Comparison of ENCODE assay signal across 1 cellular context in genomic region chr19:2900296-2901252, GRCh38.
TF ChIP-seq lines count a peak whose summit lies in the region.

Gene ZNF57, plus strand, starts transcription at chr19:2900928. Its CDS starts 118 bp downstream, at chr19:2901046.

TF ChIP-seq in HepG2, 621 proteins besides CTCF, POLR2A, EP300 and RAD21 (continued from another document and continues in another):
- TF ChIP-seq, protein P1, sequence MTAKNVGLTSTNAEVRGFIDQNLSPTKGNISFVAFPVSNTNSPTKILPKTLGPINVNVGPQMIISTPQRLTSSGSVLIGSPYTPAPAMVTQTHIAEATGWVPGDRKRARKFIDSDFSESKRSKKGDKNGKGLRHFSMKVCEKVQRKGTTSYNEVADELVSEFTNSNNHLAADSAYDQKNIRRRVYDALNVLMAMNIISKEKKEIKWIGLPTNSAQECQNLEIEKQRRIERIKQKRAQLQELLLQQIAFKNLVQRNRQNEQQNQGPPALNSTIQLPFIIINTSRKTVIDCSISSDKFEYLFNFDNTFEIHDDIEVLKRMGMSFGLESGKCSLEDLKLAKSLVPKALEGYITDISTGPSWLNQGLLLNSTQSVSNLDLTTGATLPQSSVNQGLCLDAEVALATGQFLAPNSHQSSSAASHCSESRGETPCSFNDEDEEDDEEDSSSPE (CRISPR knock-in tag; IDR thresholded peaks at IDR 0.05) = peak; percentile 86
- TF ChIP-seq SP5 (CRISPR knock-in tag; IDR thresholded peaks at IDR 0.05; ENCODE audit: borderline replicate concordance, low read depth) (no peak; the same call in 1 of the 2 replicates), ZBTB34 (CRISPR knock-in tag; IDR thresholded peaks at IDR 0.05) (no peak), MXI1 (IDR thresholded peaks at IDR 0.05; ENCODE audit: borderline replicate concordance, low read depth, low read length) (peak; percentile 93; the same call in 2 of the 3 replicates), KDM1A (CRISPR knock-in tag; IDR thresholded peaks at IDR 0.05) (no peak), ZNF7 (CRISPR knock-in tag; IDR thresholded peaks at IDR 0.05) (no peak), MAX (IDR thresholded peaks at IDR 0.05) (peak; percentile 91), SOX5 (CRISPR knock-in tag; IDR thresholded peaks at IDR 0.05; ENCODE audit: borderline replicate concordance) (peak; percentile 44; the same call in 1 of the 2 replicates), ZNF431 (CRISPR knock-in tag; IDR thresholded peaks at IDR 0.05; ENCODE audit: borderline replicate concordance, low read depth) (no peak), RBFOX2 (IDR thresholded peaks at IDR 0.05; ENCODE audit: low read depth, low read length) (peak; percentile 87), ZNF44 (CRISPR knock-in tag; IDR thresholded peaks at IDR 0.05) (no peak; the same call in 1 of the 2 replicates), ZSCAN31 (CRISPR knock-in tag; IDR thresholded peaks at IDR 0.05; ENCODE audit: low read depth) (0 out of 2 replicates have a peak, but pooled peaks have one; percentile 4), PHF21A (CRISPR knock-in tag; IDR thresholded peaks at IDR 0.05) (peak; percentile 47; the same call in 1 of the 2 replicates), ZNF768 (CRISPR knock-in tag; IDR thresholded peaks at IDR 0.05) (peak; percentile 56; the same call in 1 of the 2 replicates), ZNF567 (CRISPR knock-in tag; IDR thresholded peaks at IDR 0.05; ENCODE audit: borderline replicate concordance) (no peak), SP2 (CRISPR knock-in tag; IDR thresholded peaks at IDR 0.05) (peak; percentile 91), RBAK (CRISPR knock-in tag; IDR thresholded peaks at IDR 0.05) (0 out of 2 replicates have a peak, but pooled peaks have one; percentile 21), CREB3 (CRISPR knock-in tag; IDR thresholded peaks at IDR 0.05) (no peak), ZNF207 (IDR thresholded peaks at IDR 0.05; ENCODE audit: borderline replicate concordance) (no peak), FOXM1 (CRISPR knock-in tag; IDR thresholded peaks at IDR 0.05) (no peak), ARHGAP35 (CRISPR knock-in tag; IDR thresholded peaks at IDR 0.05; ENCODE audit: borderline replicate concordance) (no peak; the same call in 1 of the 2 replicates), BCL6 (CRISPR knock-in tag; IDR thresholded peaks at IDR 0.05) (0 out of 2 replicates have a peak, but pooled peaks have one; percentile 19), KDM5B (CRISPR knock-in tag; IDR thresholded peaks at IDR 0.05; ENCODE audit: borderline replicate concordance) (peak; percentile 34; the same call in 1 of the 2 replicates), ATF6 (CRISPR knock-in tag; conservative IDR thresholded peaks at IDR 0.05) (no peak), ZNF333 (CRISPR knock-in tag; IDR thresholded peaks at IDR 0.05; ENCODE audit: borderline replicate concordance) (peak; percentile 90), GRHL1 (CRISPR knock-in tag; conservative IDR thresholded peaks at IDR 0.05) (no peak), ZNF792 (CRISPR knock-in tag; IDR thresholded peaks at IDR 0.05) (no peak), ZMYM2 (CRISPR knock-in tag; IDR thresholded peaks at IDR 0.05) (peak; percentile 86; the same call in 1 of the 2 replicates)
- TF ChIP-seq, protein P2, sequence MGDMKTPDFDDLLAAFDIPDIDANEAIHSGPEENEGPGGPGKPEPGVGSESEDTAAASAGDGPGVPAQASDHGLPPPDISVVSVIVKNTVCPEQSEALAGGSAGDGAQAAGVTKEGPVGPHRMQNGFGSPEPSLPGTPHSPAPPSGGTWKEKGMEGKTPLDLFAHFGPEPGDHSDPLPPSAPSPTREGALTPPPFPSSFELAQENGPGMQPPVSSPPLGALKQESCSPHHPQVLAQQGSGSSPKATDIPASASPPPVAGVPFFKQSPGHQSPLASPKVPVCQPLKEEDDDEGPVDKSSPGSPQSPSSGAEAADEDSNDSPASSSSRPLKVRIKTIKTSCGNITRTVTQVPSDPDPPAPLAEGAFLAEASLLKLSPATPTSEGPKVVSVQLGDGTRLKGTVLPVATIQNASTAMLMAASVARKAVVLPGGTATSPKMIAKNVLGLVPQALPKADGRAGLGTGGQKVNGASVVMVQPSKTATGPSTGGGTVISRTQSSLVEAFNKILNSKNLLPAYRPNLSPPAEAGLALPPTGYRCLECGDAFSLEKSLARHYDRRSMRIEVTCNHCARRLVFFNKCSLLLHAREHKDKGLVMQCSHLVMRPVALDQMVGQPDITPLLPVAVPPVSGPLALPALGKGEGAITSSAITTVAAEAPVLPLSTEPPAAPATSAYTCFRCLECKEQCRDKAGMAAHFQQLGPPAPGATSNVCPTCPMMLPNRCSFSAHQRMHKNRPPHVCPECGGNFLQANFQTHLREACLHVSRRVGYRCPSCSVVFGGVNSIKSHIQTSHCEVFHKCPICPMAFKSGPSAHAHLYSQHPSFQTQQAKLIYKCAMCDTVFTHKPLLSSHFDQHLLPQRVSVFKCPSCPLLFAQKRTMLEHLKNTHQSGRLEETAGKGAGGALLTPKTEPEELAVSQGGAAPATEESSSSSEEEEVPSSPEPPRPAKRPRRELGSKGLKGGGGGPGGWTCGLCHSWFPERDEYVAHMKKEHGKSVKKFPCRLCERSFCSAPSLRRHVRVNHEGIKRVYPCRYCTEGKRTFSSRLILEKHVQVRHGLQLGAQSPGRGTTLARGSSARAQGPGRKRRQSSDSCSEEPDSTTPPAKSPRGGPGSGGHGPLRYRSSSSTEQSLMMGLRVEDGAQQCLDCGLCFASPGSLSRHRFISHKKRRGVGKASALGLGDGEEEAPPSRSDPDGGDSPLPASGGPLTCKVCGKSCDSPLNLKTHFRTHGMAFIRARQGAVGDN (CRISPR knock-in tag; IDR thresholded peaks at IDR 0.05) = peak; percentile 84
- TF ChIP-seq, protein P3, sequence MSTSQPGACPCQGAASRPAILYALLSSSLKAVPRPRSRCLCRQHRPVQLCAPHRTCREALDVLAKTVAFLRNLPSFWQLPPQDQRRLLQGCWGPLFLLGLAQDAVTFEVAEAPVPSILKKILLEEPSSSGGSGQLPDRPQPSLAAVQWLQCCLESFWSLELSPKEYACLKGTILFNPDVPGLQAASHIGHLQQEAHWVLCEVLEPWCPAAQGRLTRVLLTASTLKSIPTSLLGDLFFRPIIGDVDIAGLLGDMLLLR (CRISPR knock-in tag; IDR thresholded peaks at IDR 0.05) = peak; percentile 35; the same call in 1 of the 2 replicates
- TF ChIP-seq, protein P4, sequence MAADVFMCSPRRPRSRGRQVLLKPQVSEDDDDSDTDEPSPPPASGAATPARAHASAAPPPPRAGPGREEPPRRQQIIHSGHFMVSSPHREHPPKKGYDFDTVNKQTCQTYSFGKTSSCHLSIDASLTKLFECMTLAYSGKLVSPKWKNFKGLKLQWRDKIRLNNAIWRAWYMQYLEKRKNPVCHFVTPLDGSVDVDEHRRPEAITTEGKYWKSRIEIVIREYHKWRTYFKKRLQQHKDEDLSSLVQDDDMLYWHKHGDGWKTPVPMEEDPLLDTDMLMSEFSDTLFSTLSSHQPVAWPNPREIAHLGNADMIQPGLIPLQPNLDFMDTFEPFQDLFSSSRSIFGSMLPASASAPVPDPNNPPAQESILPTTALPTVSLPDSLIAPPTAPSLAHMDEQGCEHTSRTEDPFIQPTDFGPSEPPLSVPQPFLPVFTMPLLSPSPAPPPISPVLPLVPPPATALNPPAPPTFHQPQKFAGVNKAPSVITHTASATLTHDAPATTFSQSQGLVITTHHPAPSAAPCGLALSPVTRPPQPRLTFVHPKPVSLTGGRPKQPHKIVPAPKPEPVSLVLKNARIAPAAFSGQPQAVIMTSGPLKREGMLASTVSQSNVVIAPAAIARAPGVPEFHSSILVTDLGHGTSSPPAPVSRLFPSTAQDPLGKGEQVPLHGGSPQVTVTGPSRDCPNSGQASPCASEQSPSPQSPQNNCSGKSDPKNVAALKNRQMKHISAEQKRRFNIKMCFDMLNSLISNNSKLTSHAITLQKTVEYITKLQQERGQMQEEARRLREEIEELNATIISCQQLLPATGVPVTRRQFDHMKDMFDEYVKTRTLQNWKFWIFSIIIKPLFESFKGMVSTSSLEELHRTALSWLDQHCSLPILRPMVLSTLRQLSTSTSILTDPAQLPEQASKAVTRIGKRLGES (CRISPR knock-in tag; IDR thresholded peaks at IDR 0.05; ENCODE audit: borderline replicate concordance) = no peak
- TF ChIP-seq, protein P5, sequence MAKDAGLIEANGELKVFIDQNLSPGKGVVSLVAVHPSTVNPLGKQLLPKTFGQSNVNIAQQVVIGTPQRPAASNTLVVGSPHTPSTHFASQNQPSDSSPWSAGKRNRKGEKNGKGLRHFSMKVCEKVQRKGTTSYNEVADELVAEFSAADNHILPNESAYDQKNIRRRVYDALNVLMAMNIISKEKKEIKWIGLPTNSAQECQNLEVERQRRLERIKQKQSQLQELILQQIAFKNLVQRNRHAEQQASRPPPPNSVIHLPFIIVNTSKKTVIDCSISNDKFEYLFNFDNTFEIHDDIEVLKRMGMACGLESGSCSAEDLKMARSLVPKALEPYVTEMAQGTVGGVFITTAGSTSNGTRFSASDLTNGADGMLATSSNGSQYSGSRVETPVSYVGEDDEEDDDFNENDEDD (CRISPR knock-in tag; IDR thresholded peaks at IDR 0.05; ENCODE audit: borderline replicate concordance) = peak; percentile 71; the same call in 1 of the 2 replicates
- TF ChIP-seq, protein P6, sequence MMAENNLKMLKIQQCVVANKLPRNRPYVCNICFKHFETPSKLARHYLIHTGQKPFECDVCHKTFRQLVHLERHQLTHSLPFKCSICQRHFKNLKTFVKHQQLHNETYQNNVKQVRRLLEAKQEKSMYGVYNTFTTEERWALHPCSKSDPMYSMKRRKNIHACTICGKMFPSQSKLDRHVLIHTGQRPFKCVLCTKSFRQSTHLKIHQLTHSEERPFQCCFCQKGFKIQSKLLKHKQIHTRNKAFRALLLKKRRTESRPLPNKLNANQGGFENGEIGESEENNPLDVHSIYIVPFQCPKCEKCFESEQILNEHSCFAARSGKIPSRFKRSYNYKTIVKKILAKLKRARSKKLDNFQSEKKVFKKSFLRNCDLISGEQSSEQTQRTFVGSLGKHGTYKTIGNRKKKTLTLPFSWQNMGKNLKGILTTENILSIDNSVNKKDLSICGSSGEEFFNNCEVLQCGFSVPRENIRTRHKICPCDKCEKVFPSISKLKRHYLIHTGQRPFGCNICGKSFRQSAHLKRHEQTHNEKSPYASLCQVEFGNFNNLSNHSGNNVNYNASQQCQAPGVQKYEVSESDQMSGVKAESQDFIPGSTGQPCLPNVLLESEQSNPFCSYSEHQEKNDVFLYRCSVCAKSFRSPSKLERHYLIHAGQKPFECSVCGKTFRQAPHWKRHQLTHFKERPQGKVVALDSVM (CRISPR knock-in tag; IDR thresholded peaks at IDR 0.05) = no peak
- TF ChIP-seq, protein P7, sequence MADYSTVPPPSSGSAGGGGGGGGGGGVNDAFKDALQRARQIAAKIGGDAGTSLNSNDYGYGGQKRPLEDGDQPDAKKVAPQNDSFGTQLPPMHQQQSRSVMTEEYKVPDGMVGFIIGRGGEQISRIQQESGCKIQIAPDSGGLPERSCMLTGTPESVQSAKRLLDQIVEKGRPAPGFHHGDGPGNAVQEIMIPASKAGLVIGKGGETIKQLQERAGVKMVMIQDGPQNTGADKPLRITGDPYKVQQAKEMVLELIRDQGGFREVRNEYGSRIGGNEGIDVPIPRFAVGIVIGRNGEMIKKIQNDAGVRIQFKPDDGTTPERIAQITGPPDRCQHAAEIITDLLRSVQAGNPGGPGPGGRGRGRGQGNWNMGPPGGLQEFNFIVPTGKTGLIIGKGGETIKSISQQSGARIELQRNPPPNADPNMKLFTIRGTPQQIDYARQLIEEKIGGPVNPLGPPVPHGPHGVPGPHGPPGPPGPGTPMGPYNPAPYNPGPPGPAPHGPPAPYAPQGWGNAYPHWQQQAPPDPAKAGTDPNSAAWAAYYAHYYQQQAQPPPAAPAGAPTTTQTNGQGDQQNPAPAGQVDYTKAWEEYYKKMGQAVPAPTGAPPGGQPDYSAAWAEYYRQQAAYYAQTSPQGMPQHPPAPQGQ (CRISPR knock-in tag; IDR thresholded peaks at IDR 0.05; ENCODE audit: borderline replicate concordance) = no peak
